In genomic region chr7:93723424-93724124, GRCh38 we compare ENCODE assay signal across 15 cellular contexts.
"Had no signal": no experiment of that assay in that cellular context is flagged by ENCODE, and none has a peak within 500 bp of the region (broad histone marks: within the 10 kb centered on the region; RNA-seq: fewer than 3 reads in every experiment).

No MANE protein-coding gene starts in this region.

- H3K27ac ChIP-seq: skin epidermis, thyroid gland, WERI-Rb-1 had no signal

- H3K9me3 ChIP-seq: thyroid gland had no signal

- H3K4me1 Mint-ChIP-seq: activated naive CD8-positive, alpha-beta T cell treated with anti-CD3 and anti-CD28 coated beads for 36 hours had no signal

- H3K4me1 ChIP-seq: thyroid gland had no signal

- H3K9me3 Mint-ChIP-seq: activated naive CD8-positive, alpha-beta T cell treated with anti-CD3 and anti-CD28 coated beads for 36 hours; activated T-helper 1 cell treated with anti-CD3 and anti-CD28 coated beads, Interleukin-12 subunit alpha, Interleukin-12 subunit beta, Interleukin-2, Interleukin-4 antibody, amounts not matched to agents 30 ng/mL and 10 ng/mL and 1 ng/mL, durations not matched to agents 14 hours and 24 hours and 36 hours had no signal

- H3K36me3 Mint-ChIP-seq: activated naive CD8-positive, alpha-beta T cell treated with anti-CD3 and anti-CD28 coated beads for 36 hours had no signal

- DNase-seq: activated CD4-positive, alpha-beta T cell treated with anti-CD3 and anti-CD28 coated beads, Interleukin-2, amount 50 U/mL, for 4 hours; activated gamma-delta T cell treated with Interleukin-2 at 50 U/mL for 16 hours; activated naive CD8-positive, alpha-beta T cell treated with anti-CD3 and anti-CD28 coated beads for 36 hours; activated T-cell treated with anti-CD3 and anti-CD28 coated beads for 4 hours; amniotic stem cell; effector memory CD8-positive, alpha-beta T cell; left cardiac atrium; stimulated activated CD4-positive, alpha-beta T cell treated with anti-CD3 and anti-CD28 coated beads, Interleukin-15, amount 100 ng/mL, for 24 hours; stimulated activated CD4-positive, alpha-beta T cell treated with anti-CD3 and anti-CD28 coated beads, Interleukin-2, amount 100 ng/mL, for 48 hours; SW 1271; thyroid gland; WERI-Rb-1 had no signal

- H3K27me3 Mint-ChIP-seq: activated naive CD8-positive, alpha-beta T cell treated with anti-CD3 and anti-CD28 coated beads for 36 hours; effector memory CD8-positive, alpha-beta T cell; progenitor cell of endocrine pancreas had no signal

- H3K27ac Mint-ChIP-seq: activated naive CD8-positive, alpha-beta T cell treated with anti-CD3 and anti-CD28 coated beads for 36 hours; activated T-helper 1 cell treated with anti-CD3 and anti-CD28 coated beads, Interleukin-12 subunit alpha, Interleukin-12 subunit beta, Interleukin-2, Interleukin-4 antibody, amounts not matched to agents 30 ng/mL and 10 ng/mL and 1 ng/mL, durations not matched to agents 14 hours and 24 hours and 36 hours; effector memory CD8-positive, alpha-beta T cell; progenitor cell of endocrine pancreas had no signal

- H3K4me3 ChIP-seq: skin epidermis, thyroid gland had no signal

- H3K4me3 Mint-ChIP-seq: activated naive CD8-positive, alpha-beta T cell treated with anti-CD3 and anti-CD28 coated beads for 36 hours; activated T-helper 1 cell treated with anti-CD3 and anti-CD28 coated beads, Interleukin-12 subunit alpha, Interleukin-12 subunit beta, Interleukin-2, Interleukin-4 antibody, amounts not matched to agents 30 ng/mL and 10 ng/mL and 1 ng/mL, durations not matched to agents 14 hours and 24 hours and 36 hours; effector memory CD8-positive, alpha-beta T cell had no signal

- ATAC-seq: effector memory CD8-positive, alpha-beta T cell; left cardiac atrium had no signal

- H3K36me3 ChIP-seq: thyroid gland, WERI-Rb-1 had no signal

- H3K27me3 ChIP-seq: thyroid gland had no signal
